ENCODE assay signal across 1 cellular context in the genomic region with DNA sequence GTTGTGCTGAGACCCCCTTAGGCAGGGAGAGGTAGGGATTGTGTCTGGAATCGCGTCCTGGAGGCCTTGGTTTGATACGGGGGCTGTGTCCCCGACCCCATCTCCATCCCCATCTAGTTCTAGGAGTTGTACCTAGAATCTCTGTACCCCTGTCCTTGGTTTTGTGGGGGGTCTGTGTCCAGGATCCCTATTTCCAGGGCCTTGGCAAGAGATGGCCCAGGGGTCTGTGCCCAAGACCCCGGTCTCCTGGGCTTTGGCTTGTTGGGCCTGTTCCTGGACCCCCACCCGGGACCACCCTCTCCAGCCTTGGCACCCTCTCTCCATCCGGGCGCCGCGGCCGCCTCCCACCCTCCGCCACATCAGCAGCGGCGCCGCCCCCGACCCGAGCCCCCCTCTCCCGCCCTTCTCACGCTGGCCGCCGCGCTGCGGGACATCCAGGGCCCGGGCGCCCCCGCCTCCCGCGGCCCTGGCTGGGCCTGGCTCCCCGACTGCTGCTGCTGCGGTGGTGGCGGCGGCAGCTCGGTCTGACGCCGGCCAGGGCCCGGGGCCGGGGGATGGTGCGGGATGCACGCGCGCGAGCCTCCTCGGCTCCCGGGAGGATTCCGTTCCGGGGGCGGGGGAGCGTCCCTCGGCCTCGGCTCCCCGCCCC.
TF ChIP-seq lines count a peak whose summit lies in the region.

A gene (minus strand): TSS at position 602 of the 649 bp plus-strand sequence. CDS start 168 bp downstream, at position 434.

TF ChIP-seq in K562, 482 proteins besides CTCF, POLR2A, EP300 and RAD21 (continued from another document):
- TF ChIP-seq MXI1 (IDR thresholded peaks at IDR 0.05; ENCODE audit: low read depth, low read length): no peak
- TF ChIP-seq ZNF551 (CRISPR knock-in tag; IDR thresholded peaks at IDR 0.05): no peak
- TF ChIP-seq POU5F1 (IDR thresholded peaks at IDR 0.05; ENCODE audit: borderline replicate concordance, low read depth, low read length, partially characterized antibody): no peak
TF ChIP-seq in K562: peak in this region for 13.
